25 cellular contexts compared by ENCODE assay signal in the genomic region with DNA sequence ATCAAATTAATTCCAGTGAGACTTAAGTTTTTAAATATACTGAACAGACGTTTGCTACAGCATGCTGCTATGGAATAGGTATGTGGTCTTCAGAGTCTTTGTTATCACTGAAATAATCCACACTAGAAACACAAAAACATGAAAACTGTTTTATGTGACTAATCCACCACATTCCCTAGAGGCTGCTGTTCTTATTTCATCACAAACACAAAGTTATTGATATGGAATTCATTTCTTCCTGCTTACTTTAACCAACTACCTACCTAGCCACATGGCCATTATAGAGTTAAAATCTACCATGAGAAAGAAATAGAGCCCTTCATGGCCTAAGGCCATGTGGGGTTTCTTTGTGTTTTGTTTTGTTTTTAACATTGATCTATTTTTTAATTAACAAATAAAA.
A peak's percentile ranks its signal among the peaks of the same experiment; 100 is the strongest.
DNase-seq lines count a peak whose midpoint lies in the region; ATAC-seq and TF ChIP-seq lines count a peak whose summit lies in the region.
"Had no signal": no experiment of that assay in that cellular context is flagged by ENCODE, and none has a peak within 500 bp of the region (broad histone marks: within the 10 kb centered on the region; RNA-seq: fewer than 3 reads in every experiment).

No MANE protein-coding gene starts in this region.

- H3K4me1 ChIP-seq in GM23248 (ENCODE audit: insufficient read depth) (peaks cover 10% of the 10 kb centered on the region), fibroblast of lung (ENCODE audit: control insufficient read depth, extremely low read depth, insufficient read depth, low read length) (no peaks in the 10 kb centered on the region)
- H3K4me1 ChIP-seq: gastroesophageal sphincter, stomach, tibial nerve had no signal

- H3K9ac ChIP-seq in GM23248 (no peak overlapping the region), fibroblast of lung (ENCODE audit: insufficient read depth, low read length) (no peak overlapping the region)

- H3K27me3 ChIP-seq in GM23248 (replicated peaks; ENCODE audit: insufficient read depth) (peaks cover 2% of the 10 kb centered on the region; the same call in 1 of the 2 replicates), fibroblast of lung (ENCODE audit: control insufficient read depth, insufficient read depth, low read length) (no peaks in the 10 kb centered on the region)
- H3K27me3 ChIP-seq: gastroesophageal sphincter, stomach, tibial nerve had no signal

- no peak overlapping the region for H3K4me2 ChIP-seq in GM23248 (ENCODE audit: unreplicated experiment)
- no peak overlapping the region for H3K4me2 ChIP-seq in fibroblast of lung (ENCODE audit: extremely low read depth, insufficient read depth, low read length)

- in situ Hi-C loops in GM23248 (cut with MboI), result no loop called here

- H3F3A ChIP-seq in GM23248 (ENCODE audit: insufficient read depth), result no peaks in the 10 kb centered on the region

- no peak for TF ChIP-seq CTCF in fibroblast of lung (conservative IDR thresholded peaks at IDR 0.05 in 1 of 2, IDR thresholded peaks at IDR 0.05 in 1 of 2; ENCODE audit: low read depth in 1 of 2, low read length in 2 of 2)
- no peak for TF ChIP-seq CTCF in coronary artery (IDR thresholded peaks at IDR 0.05)

- H3K36me3 ChIP-seq in GM23248 (ENCODE audit: low read depth) (no peaks in the 10 kb centered on the region), fibroblast of lung (ENCODE audit: control insufficient read depth, insufficient read depth, low read length) (no peaks in the 10 kb centered on the region)
- H3K36me3 ChIP-seq: gastroesophageal sphincter, stomach, tibial nerve had no signal

- H2AFZ ChIP-seq in GM23248, result no peak overlapping the region
- no peak overlapping the region for H2AFZ ChIP-seq in fibroblast of lung (ENCODE audit: low read length)

- WGBS in GM23248 (ENCODE audit: low coverage in 1 of 2, low lambda C conversion rate in 2 of 2, missing lambda C conversion rate in 2 of 2), 2 experiments, result 0 to 6% methylated on average over 1 of the region's 1 CpG

- H3K9me3 ChIP-seq in GM23248 (ENCODE audit: low read depth), result no peaks in the 10 kb centered on the region
- no peaks in the 10 kb centered on the region for H3K9me3 ChIP-seq in fibroblast of lung (ENCODE audit: control insufficient read depth, insufficient read depth, low read depth, low read length)
- H3K9me3 ChIP-seq: gastroesophageal sphincter had no signal

- H3K4me3 ChIP-seq in GM23248 (no peak overlapping the region), fibroblast of lung (replicated peaks in 1 of 4; ENCODE audit: control extremely low read depth in 1 of 4, insufficient read depth in 1 of 4, low read depth in 3 of 4, low read length in 4 of 4) (no peak overlapping the region), coronary artery (no peak overlapping the region)
- H3K4me3 ChIP-seq: gastroesophageal sphincter, mucosa of descending colon, stomach, tibial nerve had no signal

- DNase-seq in GM23248, result peak; percentile 40
- DNase-seq in amniotic epithelial cell (ENCODE audit: low read depth), result peak; percentile 80
- DNase-seq in fibroblast of lung (ENCODE audit: low read depth in 2 of 2), result peak; percentile 8 to 33
- peak; percentile 21 for DNase-seq in myocyte (ENCODE audit: low read depth)
- no peak for DNase-seq in coronary artery (ENCODE audit: low spot score)
- no peak for DNase-seq in activated CD8-positive, alpha-beta memory T cell treated with anti-CD3 and anti-CD28 coated beads, Interleukin-2, amount 50 U/mL, for 48 hours
- DNase-seq in SKM-1 (lab: John Stamatoyannopoulos, UW; ENCODE audit: unreplicated experiment), result no peak
- DNase-seq: activated CD8-positive, alpha-beta T cell treated with anti-CD3 and anti-CD28 coated beads for 36 hours; activated gamma-delta T cell; activated T-cell treated with anti-CD3 and anti-CD28 coated beads for 4 hours; cortex of kidney; hypothalamus; KBM-7; mucosa of descending colon; NCI-H1694; NCI-H2171; NCI-H510A treated with DMSO at 0.1 percent for 48 hours; NK-92 treated with Interleukin-12 subunit alpha and Interleukin-12 subunit beta, amount 100 ng/mL, for 24 hours; stimulated activated CD8-positive, alpha-beta memory T cell treated with anti-CD3 and anti-CD28 coated beads, Interleukin-4, amount 100 ng/mL, for 48 hours; stomach had no signal

- no peaks in the 10 kb centered on the region for H4K20me1 ChIP-seq in GM23248 (ENCODE audit: insufficient read depth)
- no peaks in the 10 kb centered on the region for H4K20me1 ChIP-seq in fibroblast of lung (ENCODE audit: control insufficient read depth, extremely low read depth, insufficient read depth, low read length)

- no peak for ATAC-seq in HG02938 (IDR thresholded peaks at IDR 0.05; ENCODE audit: unreplicated experiment)
- ATAC-seq: activated CD4-positive, CD25-positive, alpha-beta regulatory T cell treated with anti-CD3 and anti-CD28 coated beads, Interleukin-2, amount 50 U/mL, for 24 hours; activated CD8-positive, alpha-beta T cell treated with anti-CD3 and anti-CD28 coated beads for 36 hours; gastroesophageal sphincter; sciatic nerve had no signal

- no peak overlapping the region for H3K27ac ChIP-seq in GM23248
- no peak overlapping the region for H3K27ac ChIP-seq in fibroblast of lung (ENCODE audit: insufficient read depth, low read length)
- H3K27ac ChIP-seq in coronary artery, result no peak overlapping the region
- H3K27ac ChIP-seq: gastroesophageal sphincter, stomach, tibial nerve had no signal

- H3K9me2 ChIP-seq in GM23248 (ENCODE audit: insufficient read depth), result no peaks in the 10 kb centered on the region

- H3K79me2 ChIP-seq in GM23248 (ENCODE audit: insufficient read depth) (no peaks in the 10 kb centered on the region), fibroblast of lung (ENCODE audit: control insufficient read depth, insufficient read depth, low read length) (no peaks in the 10 kb centered on the region)

Comparison
In these comparisons a context has a peak if more than half of its experiments do, and no peak if none do; other contexts are left out.
1. DNase-seq: peak in GM23248 (single experiment), amniotic epithelial cell (single experiment), fibroblast of lung (2 of 2) and myocyte (single experiment); none in coronary artery (single experiment), activated CD8-positive, alpha-beta memory T cell treated with anti-CD3 and anti-CD28 coated beads, Interleukin-2, amount 50 U/mL, for 48 hours (single experiment) and SKM-1 (single experiment).